13 cellular contexts compared by ENCODE assay signal in genomic region chr1:179087665-179088064, GRCh38. TPM values are rescaled to one million over a fixed set of nuclear protein-coding genes. Genes with fewer than 3 reads are reported as not detected.
DNase-seq lines count a peak whose midpoint lies in the region; ATAC-seq and TF ChIP-seq lines count a peak whose summit lies in the region.
"Had no signal": no experiment of that assay in that cellular context is flagged by ENCODE, and none has a peak within 500 bp of the region (broad histone marks: within the 10 kb centered on the region; RNA-seq: fewer than 3 reads in every experiment).

No MANE protein-coding gene starts in this region.

- no peaks in the 10 kb centered on the region for H3K9me2 ChIP-seq in MM.1S (replicated peaks; ENCODE audit: insufficient read depth, low read length)

- H3K4me2 ChIP-seq in MM.1S (ENCODE audit: low read depth, low read length), result no peak overlapping the region
- H3K4me2 ChIP-seq: hepatocyte had no signal

- H2AFZ ChIP-seq in MM.1S (ENCODE audit: low read length), result no peak overlapping the region
- H2AFZ ChIP-seq: hepatocyte had no signal

- no peaks in the 10 kb centered on the region for H3K9me3 ChIP-seq in MM.1S (replicated peaks; ENCODE audit: insufficient read depth, low read length)
- H3K9me3 ChIP-seq in mucosa of stomach (ENCODE audit: control insufficient read depth, low read length), result no peaks in the 10 kb centered on the region

- no peak for ATAC-seq in GM21576 (IDR thresholded peaks at IDR 0.05; ENCODE audit: unreplicated experiment)
- ATAC-seq in GM21825 (IDR thresholded peaks at IDR 0.05; ENCODE audit: unreplicated experiment), result no peak

- H4K20me1 ChIP-seq in MM.1S (ENCODE audit: insufficient read depth, low read length), result 0 out of 2 replicates have a peak, but pooled peaks cover 5% of the 10 kb centered on the region

- H3K36me3 ChIP-seq in MM.1S (replicated peaks; ENCODE audit: insufficient read depth, low read length) (peaks cover 54% of the 10 kb centered on the region), mucosa of stomach (ENCODE audit: control insufficient read depth, insufficient read depth, low read length) (peaks cover 9% of the 10 kb centered on the region)

- H3K4me3 ChIP-seq in MM.1S (ENCODE audit: low read length) (no peak overlapping the region), mucosa of stomach (ENCODE audit: low read length) (no peak overlapping the region)
- H3K4me3 ChIP-seq: hepatocyte had no signal

- H3K27me3 ChIP-seq in MM.1S (replicated peaks; ENCODE audit: insufficient read depth, low read length) (no peaks in the 10 kb centered on the region), mucosa of stomach (ENCODE audit: control insufficient read depth, insufficient read depth, low read length) (no peaks in the 10 kb centered on the region)
- H3K27me3 ChIP-seq: hepatocyte had no signal

- H3K79me2 ChIP-seq in MM.1S (ENCODE audit: low read length), result peaks cover 98% of the 10 kb centered on the region

- H3K4me1 ChIP-seq in MM.1S (ENCODE audit: low read length) (peaks cover 55% of the 10 kb centered on the region), mucosa of stomach (ENCODE audit: control insufficient read depth, insufficient read depth, low read length) (peaks cover 14% of the 10 kb centered on the region)

- H3K27ac ChIP-seq in MM.1S (ENCODE audit: low read length), result peak overlapping the region; percentile 5; the same call in 1 of the 2 replicates
- H3K27ac ChIP-seq: hepatocyte had no signal

- DNase-seq in D341Med (ENCODE audit: low spot score) (peak; percentile 45), MM.1S (no peak), dermis microvascular lymphatic vessel endothelial cell (ENCODE audit: low read depth in 2 of 2) (peak; percentile 68 to 80), cerebellar nuclear complex (lab: John Stamatoyannopoulos, UW) (no peak), NCI-H2029 treated with DMSO at 0.1 percent for 48 hours (lab: John Stamatoyannopoulos, UW) (no peak)
- DNase-seq: CD4-positive, CD25-positive, alpha-beta regulatory T cell; HCEC 1CT; NCI-H2081 treated with DMSO at 0.1 percent for 48 hours; Right ventricle myocardium superior had no signal

- H3F3A ChIP-seq in MM.1S (ENCODE audit: insufficient read depth, low read length), result peaks cover 32% of the 10 kb centered on the region

- H3K9ac ChIP-seq in MM.1S (ENCODE audit: low read length) (no peak overlapping the region), mucosa of stomach (ENCODE audit: low read length) (peak overlapping the region; percentile 15)

- TF ChIP-seq CTCF in MM.1S (IDR thresholded peaks at IDR 0.05; ENCODE audit: low read length), result no peak

RNA-seq across cellular contexts. Expression of gene TOR3A, which starts 5.8 kb away (rescaled TPM):
- 27.5 and 33.4 TPM in 2 replicates for total RNA-seq in dermis microvascular lymphatic vessel endothelial cell

Comparison
In these comparisons a context has a peak if more than half of its experiments do, and no peak if none do; other contexts are left out.
1. DNase-seq: peak in D341Med (single experiment) and dermis microvascular lymphatic vessel endothelial cell (2 of 2); none in MM.1S (single experiment), cerebellar nuclear complex (0 of 2) and NCI-H2029 treated with DMSO at 0.1 percent for 48 hours (single experiment).